ENCODE assay signal across 1 cellular context in the genomic region with DNA sequence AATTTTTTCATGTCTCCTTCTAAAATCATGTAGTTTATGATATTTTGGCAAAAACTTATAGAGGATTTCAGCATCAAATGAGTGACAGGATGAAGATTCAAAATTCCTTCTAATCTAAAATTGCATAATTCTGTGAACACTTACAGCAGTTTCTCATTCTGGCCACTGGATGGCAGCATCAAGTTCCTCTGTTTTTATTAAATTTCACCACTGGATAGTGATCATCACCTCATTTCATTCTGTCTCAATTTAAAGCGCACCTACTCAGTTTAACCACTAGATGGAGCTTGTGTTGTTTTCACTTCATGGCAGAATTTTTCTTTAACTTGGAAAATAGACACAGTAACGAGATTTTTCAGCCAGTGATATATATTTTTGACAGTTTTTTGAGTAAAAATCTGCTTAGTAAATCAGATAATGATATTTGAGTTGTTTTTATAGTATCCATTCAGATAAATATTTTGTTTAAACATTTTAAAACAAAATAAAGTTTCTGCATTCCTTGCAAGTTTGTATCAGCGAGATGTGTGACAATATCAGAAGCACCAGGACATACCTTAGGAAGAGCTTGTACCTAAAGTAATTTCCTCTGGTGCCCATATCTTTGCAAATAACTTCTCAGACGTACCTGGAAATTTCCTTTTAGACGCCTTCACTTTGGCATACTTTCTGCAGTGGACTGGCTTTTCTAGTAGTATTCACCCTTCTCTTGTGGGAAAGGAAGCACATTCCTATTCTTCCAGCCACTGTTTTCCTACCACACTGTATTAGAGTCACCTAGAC.
TF ChIP-seq lines count a peak whose summit lies in the region.

No MANE protein-coding gene starts in this region.

TF ChIP-seq in IMR-90, 13 proteins besides CTCF, POLR2A, EP300 and RAD21:
- TF ChIP-seq SMC3 (IDR thresholded peaks at IDR 0.05; ENCODE audit: low read depth, low read length), result peak; percentile 73
- no peak for TF ChIP-seq MAZ (IDR thresholded peaks at IDR 0.05; ENCODE audit: borderline replicate concordance, low read depth, low read length)
- peak; percentile 91 for TF ChIP-seq CEBPB (IDR thresholded peaks at IDR 0.05; ENCODE audit: low read depth, low read length)
